16 cellular contexts compared by ENCODE assay signal in the genomic region with DNA sequence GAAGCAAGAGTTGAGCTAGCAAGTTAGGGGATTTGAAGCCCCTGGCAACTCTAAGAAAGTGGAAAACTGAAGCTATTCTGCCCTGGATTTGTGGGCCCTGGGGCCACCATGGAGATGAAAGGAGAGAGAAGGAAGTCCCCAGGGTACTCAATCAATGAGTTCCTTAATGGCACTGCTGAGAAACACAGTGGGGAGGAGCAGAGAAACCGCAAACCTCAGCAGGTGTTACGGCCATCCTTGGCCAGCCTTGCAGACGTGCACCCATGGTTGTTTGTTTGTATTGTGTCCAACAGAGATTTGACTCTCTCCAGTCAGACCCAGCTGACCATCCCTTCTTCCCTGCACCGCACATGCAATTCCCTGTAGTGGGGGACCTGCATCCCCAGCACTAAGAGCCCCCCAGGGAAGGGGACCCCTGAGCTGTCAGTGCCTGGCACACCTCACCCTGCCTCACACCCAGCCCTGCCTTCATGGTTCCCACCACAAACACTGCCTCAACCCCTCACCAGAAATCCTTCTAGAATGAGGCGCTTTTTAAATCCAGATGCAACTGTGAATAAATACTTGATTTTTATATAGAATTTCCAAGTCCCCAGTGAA.
A peak's percentile ranks its signal among the peaks of the same experiment; 100 is the strongest.
DNase-seq lines count a peak whose midpoint lies in the region; ATAC-seq lines count a peak whose summit lies in the region.
"Had no signal": no experiment of that assay in that cellular context is flagged by ENCODE, and none has a peak within 500 bp of the region (broad histone marks: within the 10 kb centered on the region; RNA-seq: fewer than 3 reads in every experiment).

No MANE protein-coding gene starts in this region.

- intact Hi-C loops in posterior cingulate gyrus (cut with DNase I) = no loop called here

- ATAC-seq in GM18867 (IDR thresholded peaks at IDR 0.05; ENCODE audit: unreplicated experiment) (peak; percentile 58), GM21447 (IDR thresholded peaks at IDR 0.05; ENCODE audit: unreplicated experiment) (peak; percentile 99), HG03175 (IDR thresholded peaks at IDR 0.05; ENCODE audit: unreplicated experiment) (peak; percentile 95)
- ATAC-seq: activated CD8-positive, alpha-beta T cell treated with anti-CD3 and anti-CD28 coated beads, Interleukin-2, amount 10 ng/mL, durations not matched to agents 7 days and 5 days; body of pancreas had no signal

- DNase-seq in SW480 (ENCODE audit: low spot score) (peak; percentile 3), AML-193 (lab: John Stamatoyannopoulos, UW) (no peak), mucosa of gallbladder (ENCODE audit: low spot score) (no peak), posterior cingulate gyrus (no peak), NCI-H748 treated with DMSO at 0.1 percent for 48 hours (lab: John Stamatoyannopoulos, UW) (no peak)
- DNase-seq: activated CD8-positive, alpha-beta T cell treated with anti-CD3 and anti-CD28 coated beads, Interleukin-2, amount 10 ng/mL, durations not matched to agents 7 days and 5 days; activated gamma-delta T cell; body of pancreas; C1 segment of cervical spinal cord; effector CD8-positive, alpha-beta T cell; IMR-90; NCI-H1105 treated with DMSO at 0.1 percent for 48 hours; NCI-H82 had no signal
